Comparison of ENCODE assay signal across 1 cellular context in the genomic region with DNA sequence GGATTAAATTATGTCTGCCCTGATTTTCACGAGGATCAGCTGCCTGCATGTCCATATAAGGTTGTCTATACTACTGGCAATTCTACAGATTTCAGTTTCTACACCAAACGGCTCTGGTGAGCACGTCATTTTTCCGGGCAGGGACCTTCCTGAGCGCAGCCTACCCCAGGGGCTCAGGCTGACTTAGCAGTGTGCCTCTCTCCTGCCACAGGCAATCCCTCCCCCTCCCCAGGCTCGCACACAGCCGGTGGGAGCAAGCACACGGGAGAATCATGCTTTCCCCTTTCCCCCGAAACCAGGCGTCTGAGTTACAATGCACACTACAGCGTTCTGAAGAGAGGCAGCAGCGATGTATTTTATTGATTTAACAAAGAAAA.
TF ChIP-seq lines count a peak whose summit lies in the region.

No MANE protein-coding gene starts in this region.

TF ChIP-seq in HepG2, 621 proteins besides CTCF, POLR2A, EP300 and RAD21 (continued from another document):
- TF ChIP-seq, protein P1, sequence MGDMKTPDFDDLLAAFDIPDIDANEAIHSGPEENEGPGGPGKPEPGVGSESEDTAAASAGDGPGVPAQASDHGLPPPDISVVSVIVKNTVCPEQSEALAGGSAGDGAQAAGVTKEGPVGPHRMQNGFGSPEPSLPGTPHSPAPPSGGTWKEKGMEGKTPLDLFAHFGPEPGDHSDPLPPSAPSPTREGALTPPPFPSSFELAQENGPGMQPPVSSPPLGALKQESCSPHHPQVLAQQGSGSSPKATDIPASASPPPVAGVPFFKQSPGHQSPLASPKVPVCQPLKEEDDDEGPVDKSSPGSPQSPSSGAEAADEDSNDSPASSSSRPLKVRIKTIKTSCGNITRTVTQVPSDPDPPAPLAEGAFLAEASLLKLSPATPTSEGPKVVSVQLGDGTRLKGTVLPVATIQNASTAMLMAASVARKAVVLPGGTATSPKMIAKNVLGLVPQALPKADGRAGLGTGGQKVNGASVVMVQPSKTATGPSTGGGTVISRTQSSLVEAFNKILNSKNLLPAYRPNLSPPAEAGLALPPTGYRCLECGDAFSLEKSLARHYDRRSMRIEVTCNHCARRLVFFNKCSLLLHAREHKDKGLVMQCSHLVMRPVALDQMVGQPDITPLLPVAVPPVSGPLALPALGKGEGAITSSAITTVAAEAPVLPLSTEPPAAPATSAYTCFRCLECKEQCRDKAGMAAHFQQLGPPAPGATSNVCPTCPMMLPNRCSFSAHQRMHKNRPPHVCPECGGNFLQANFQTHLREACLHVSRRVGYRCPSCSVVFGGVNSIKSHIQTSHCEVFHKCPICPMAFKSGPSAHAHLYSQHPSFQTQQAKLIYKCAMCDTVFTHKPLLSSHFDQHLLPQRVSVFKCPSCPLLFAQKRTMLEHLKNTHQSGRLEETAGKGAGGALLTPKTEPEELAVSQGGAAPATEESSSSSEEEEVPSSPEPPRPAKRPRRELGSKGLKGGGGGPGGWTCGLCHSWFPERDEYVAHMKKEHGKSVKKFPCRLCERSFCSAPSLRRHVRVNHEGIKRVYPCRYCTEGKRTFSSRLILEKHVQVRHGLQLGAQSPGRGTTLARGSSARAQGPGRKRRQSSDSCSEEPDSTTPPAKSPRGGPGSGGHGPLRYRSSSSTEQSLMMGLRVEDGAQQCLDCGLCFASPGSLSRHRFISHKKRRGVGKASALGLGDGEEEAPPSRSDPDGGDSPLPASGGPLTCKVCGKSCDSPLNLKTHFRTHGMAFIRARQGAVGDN (CRISPR knock-in tag; IDR thresholded peaks at IDR 0.05), result peak; percentile 29
- peak; percentile 27; the same call in 1 of the 2 replicates for TF ChIP-seq DMAP1 (CRISPR knock-in tag; IDR thresholded peaks at IDR 0.05)
- TF ChIP-seq SOX13 (IDR thresholded peaks at IDR 0.05), result no peak; the same call in 1 of the 2 replicates
- 0 out of 4 replicates have a peak, but pooled peaks of 1 of the 2 experiments have one; percentile 37 for TF ChIP-seq SOX13 (CRISPR knock-in tag; conservative IDR thresholded peaks at IDR 0.05 in 1 of 2, IDR thresholded peaks at IDR 0.05 in 1 of 2)
- TF ChIP-seq TFE3 (CRISPR knock-in tag; IDR thresholded peaks at IDR 0.05), result 0 out of 2 replicates have a peak, but pooled peaks have one; percentile 13
- TF ChIP-seq ZNF224 (CRISPR knock-in tag; IDR thresholded peaks at IDR 0.05), result 0 out of 2 replicates have a peak, but pooled peaks have one; percentile 41
- TF ChIP-seq ZNF18 (CRISPR knock-in tag; IDR thresholded peaks at IDR 0.05; ENCODE audit: insufficient replicate concordance), result peak; percentile 8
- TF ChIP-seq ZFP36L1 (CRISPR knock-in tag; IDR thresholded peaks at IDR 0.05), result no peak
- 0 out of 2 replicates have a peak, but pooled peaks have one; percentile 14 for TF ChIP-seq ZNF768 (CRISPR knock-in tag; IDR thresholded peaks at IDR 0.05)
- no peak for TF ChIP-seq SOX6 (IDR thresholded peaks at IDR 0.05)
- no peak for TF ChIP-seq SOX6 (CRISPR knock-in tag; IDR thresholded peaks at IDR 0.05)
- no peak for TF ChIP-seq MAZ (IDR thresholded peaks at IDR 0.05; ENCODE audit: borderline replicate concordance, low read depth, low read length)
- no peak for TF ChIP-seq MAZ (CRISPR knock-in tag; IDR thresholded peaks at IDR 0.05; ENCODE audit: low read depth)
- TF ChIP-seq, protein P2, sequence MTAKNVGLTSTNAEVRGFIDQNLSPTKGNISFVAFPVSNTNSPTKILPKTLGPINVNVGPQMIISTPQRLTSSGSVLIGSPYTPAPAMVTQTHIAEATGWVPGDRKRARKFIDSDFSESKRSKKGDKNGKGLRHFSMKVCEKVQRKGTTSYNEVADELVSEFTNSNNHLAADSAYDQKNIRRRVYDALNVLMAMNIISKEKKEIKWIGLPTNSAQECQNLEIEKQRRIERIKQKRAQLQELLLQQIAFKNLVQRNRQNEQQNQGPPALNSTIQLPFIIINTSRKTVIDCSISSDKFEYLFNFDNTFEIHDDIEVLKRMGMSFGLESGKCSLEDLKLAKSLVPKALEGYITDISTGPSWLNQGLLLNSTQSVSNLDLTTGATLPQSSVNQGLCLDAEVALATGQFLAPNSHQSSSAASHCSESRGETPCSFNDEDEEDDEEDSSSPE (CRISPR knock-in tag; IDR thresholded peaks at IDR 0.05), result 0 out of 2 replicates have a peak, but pooled peaks have one; percentile 13
- TF ChIP-seq MATR3 (CRISPR knock-in tag; IDR thresholded peaks at IDR 0.05), result no peak
- TF ChIP-seq ZEB1 (IDR thresholded peaks at IDR 0.05; ENCODE audit: insufficient replicate concordance, low read depth), result no peak
- no peak for TF ChIP-seq NKX3-1 (CRISPR knock-in tag; IDR thresholded peaks at IDR 0.05)
- TF ChIP-seq, protein P3, sequence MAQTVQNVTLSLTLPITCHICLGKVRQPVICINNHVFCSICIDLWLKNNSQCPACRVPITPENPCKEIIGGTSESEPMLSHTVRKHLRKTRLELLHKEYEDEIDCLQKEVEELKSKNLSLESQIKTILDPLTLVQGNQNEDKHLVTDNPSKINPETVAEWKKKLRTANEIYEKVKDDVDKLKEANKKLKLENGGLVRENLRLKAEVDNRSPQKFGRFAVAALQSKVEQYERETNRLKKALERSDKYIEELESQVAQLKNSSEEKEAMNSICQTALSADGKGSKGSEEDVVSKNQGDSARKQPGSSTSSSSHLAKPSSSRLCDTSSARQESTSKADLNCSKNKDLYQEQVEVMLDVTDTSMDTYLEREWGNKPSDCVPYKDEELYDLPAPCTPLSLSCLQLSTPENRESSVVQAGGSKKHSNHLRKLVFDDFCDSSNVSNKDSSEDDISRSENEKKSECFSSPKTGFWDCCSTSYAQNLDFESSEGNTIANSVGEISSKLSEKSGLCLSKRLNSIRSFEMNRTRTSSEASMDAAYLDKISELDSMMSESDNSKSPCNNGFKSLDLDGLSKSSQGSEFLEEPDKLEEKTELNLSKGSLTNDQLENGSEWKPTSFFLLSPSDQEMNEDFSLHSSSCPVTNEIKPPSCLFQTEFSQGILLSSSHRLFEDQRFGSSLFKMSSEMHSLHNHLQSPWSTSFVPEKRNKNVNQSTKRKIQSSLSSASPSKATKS (CRISPR knock-in tag; IDR thresholded peaks at IDR 0.05), result peak; percentile 25; the same call in 1 of the 2 replicates
- TF ChIP-seq, protein P4, sequence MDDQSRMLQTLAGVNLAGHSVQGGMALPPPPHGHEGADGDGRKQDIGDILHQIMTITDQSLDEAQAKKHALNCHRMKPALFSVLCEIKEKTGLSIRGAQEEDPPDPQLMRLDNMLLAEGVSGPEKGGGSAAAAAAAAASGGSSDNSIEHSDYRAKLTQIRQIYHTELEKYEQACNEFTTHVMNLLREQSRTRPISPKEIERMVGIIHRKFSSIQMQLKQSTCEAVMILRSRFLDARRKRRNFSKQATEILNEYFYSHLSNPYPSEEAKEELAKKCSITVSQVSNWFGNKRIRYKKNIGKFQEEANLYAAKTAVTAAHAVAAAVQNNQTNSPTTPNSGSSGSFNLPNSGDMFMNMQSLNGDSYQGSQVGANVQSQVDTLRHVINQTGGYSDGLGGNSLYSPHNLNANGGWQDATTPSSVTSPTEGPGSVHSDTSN (CRISPR knock-in tag; IDR thresholded peaks at IDR 0.05; ENCODE audit: borderline replicate concordance), result no peak
- TF ChIP-seq TAF1 (CRISPR knock-in tag; IDR thresholded peaks at IDR 0.05), result peak; percentile 7; the same call in 1 of the 2 replicates
- peak; percentile 69 for TF ChIP-seq AGO2 (optimal IDR thresholded peaks at IDR 0.05; ENCODE audit: low read depth, low read length)
- TF ChIP-seq ZBTB38 (CRISPR knock-in tag; IDR thresholded peaks at IDR 0.05), result 0 out of 2 replicates have a peak, but pooled peaks have one; percentile 26
- TF ChIP-seq HNRNPL (IDR thresholded peaks at IDR 0.05; ENCODE audit: low read depth, low read length), result 0 out of 2 replicates have a peak, but pooled peaks have one; percentile 5
- 0 out of 2 replicates have a peak, but pooled peaks have one; percentile 13 for TF ChIP-seq KDM5A (IDR thresholded peaks at IDR 0.05; ENCODE audit: borderline replicate concordance, low read length)
- TF ChIP-seq NBN (conservative IDR thresholded peaks at IDR 0.05), result no peak
- peak; percentile 62; the same call in 1 of the 2 replicates for TF ChIP-seq POLR2G (IDR thresholded peaks at IDR 0.05; ENCODE audit: low read depth, low read length)
- TF ChIP-seq ZNF432 (CRISPR knock-in tag; IDR thresholded peaks at IDR 0.05; ENCODE audit: borderline replicate concordance), result no peak
- TF ChIP-seq ZBTB40 (IDR thresholded peaks at IDR 0.05), result no peak
- no peak for TF ChIP-seq ZBTB40 (CRISPR knock-in tag; IDR thresholded peaks at IDR 0.05)
- 0 out of 2 replicates have a peak, but pooled peaks have one; percentile 7 for TF ChIP-seq POLR2AphosphoS2 (IDR thresholded peaks at IDR 0.05; ENCODE audit: low read depth, low read length)
